8 cellular contexts compared by ENCODE assay signal in genomic region chr18:79644006-79644665, GRCh38. TPM values are rescaled to one million over a fixed set of nuclear protein-coding genes. Genes with fewer than 3 reads are reported as not detected.
A peak's percentile ranks its signal among the peaks of the same experiment; 100 is the strongest.
DNase-seq lines count a peak whose midpoint lies in the region; ATAC-seq, FAIRE-seq and TF ChIP-seq lines count a peak whose summit lies in the region.

No MANE protein-coding gene starts in this region.

- TF ChIP-seq CTCF in GM12873 (IDR thresholded peaks at IDR 0.05; ENCODE audit: insufficient read depth, low read depth, low read length, missing control alignments) (peak; percentile 95), VCaP (conservative IDR thresholded peaks at IDR 0.05) (peak; percentile 98), kidney (IDR thresholded peaks at IDR 0.05; ENCODE audit: borderline replicate concordance, extremely low read depth, insufficient read depth) (peak; percentile 66)

- no peaks in the 10 kb centered on the region for H3K9me3 ChIP-seq in kidney (ENCODE audit: control insufficient read depth in 1 of 2, low read length in 2 of 2)

- H3K4me3 ChIP-seq in kidney (ENCODE audit: low read length in 2 of 2), result no peak overlapping the region

- peak; percentile 92 for ATAC-seq in HG02623 (IDR thresholded peaks at IDR 0.05; ENCODE audit: unreplicated experiment)

- no peak overlapping the region for H3K27ac ChIP-seq in VCaP
- H3K27ac ChIP-seq in kidney (ENCODE audit: low read depth in 2 of 2, low read length in 2 of 2), result no peak overlapping the region

- H3K36me3 ChIP-seq in kidney (ENCODE audit: control insufficient read depth in 1 of 2, insufficient read depth in 2 of 2, low read length in 2 of 2), result no peaks in the 10 kb centered on the region

- H3K4me1 ChIP-seq in kidney (ENCODE audit: control insufficient read depth in 1 of 2, insufficient read depth in 1 of 2, low read depth in 1 of 2, low read length in 2 of 2), result no peaks in the 10 kb centered on the region

- intact Hi-C loops in kidney (cut with DNase I) (loop anchor here (5.0 kb wide), 1 partner anchor 262 kb away; no protein-coding TSS in a partner anchor), posterior vena cava (cut with DNase I) (loop anchor here (2.0 to 10.0 kb wide), 3 partner anchors 112 to 263 kb away; no protein-coding TSS in a partner anchor)

- no peak overlapping the region for H3K9ac ChIP-seq in kidney (ENCODE audit: low read length in 2 of 2)

- DNase-seq in NCI-H1436 treated with DMSO at 0.1 percent for 48 hours (lab: John Stamatoyannopoulos, UW) (peak; percentile 46), T47D (ENCODE audit: low read depth in 1 of 2, low spot score in 1 of 2) (peak; percentile 63 to 75), kidney (peak; percentile 80), posterior vena cava (ENCODE audit: low spot score) (no peak)
- DNase-seq in stimulated activated CD4-positive, alpha-beta T cell treated with anti-CD3 and anti-CD28 coated beads, Interleukin-2, amount 100 ng/mL, for 4 hours (ENCODE audit: low read depth), result peak; percentile 53

- in situ Hi-C loops in T47D (cut with HindIII; ENCODE audit: low pct_unique_long_range_greater_than_20kb, low sequenced_read_pairs), result no loop called here

- FAIRE-seq in kidney (lab: Jason Lieb, UNC), result no peak

RNA-seq across cellular contexts. Expression of gene CTDP1, which starts 35.5 kb away (rescaled TPM):
- total RNA-seq in kidney (21.8 TPM), posterior vena cava (10 to 100 TPM; 13.8 to 15.4 TPM)
- 11.1 TPM for polyA plus RNA-seq in kidney (ENCODE audit: insufficient read depth, low read depth, low replicate concordance)
